ENCODE assay signal across 23 cellular contexts in genomic region chr10:132586731-132587130, GRCh38. TPM values are rescaled to one million over a fixed set of nuclear protein-coding genes. Genes with fewer than 3 reads are reported as not detected.
A peak's percentile ranks its signal among the peaks of the same experiment; 100 is the strongest.
DNase-seq lines count a peak whose midpoint lies in the region; ATAC-seq and TF ChIP-seq lines count a peak whose summit lies in the region.
"Had no signal": no experiment of that assay in that cellular context is flagged by ENCODE, and none has a peak within 500 bp of the region (broad histone marks: within the 10 kb centered on the region; RNA-seq: fewer than 3 reads in every experiment).

No MANE protein-coding gene starts in this region.

- H3K27me3 ChIP-seq in thoracic aorta (replicated peaks; ENCODE audit: insufficient read depth) (no peaks in the 10 kb centered on the region), SK-N-SH (ENCODE audit: insufficient read depth) (no peaks in the 10 kb centered on the region)
- H3K27me3 ChIP-seq: SJCRH30, tibial nerve had no signal

- peaks cover 3% of the 10 kb centered on the region for H3F3A ChIP-seq in SK-N-SH (replicated peaks; ENCODE audit: insufficient read depth)

- H3K4me2 ChIP-seq in SK-N-SH: no peak overlapping the region

- no peaks in the 10 kb centered on the region for H3K9me2 ChIP-seq in SK-N-SH

- DNase-seq in activated naive CD4-positive, alpha-beta T cell treated with Interleukin-2 at 50 U/mL for 16 hours: no peak
- DNase-seq in coronary artery (ENCODE audit: low spot score) (no peak), thoracic aorta (ENCODE audit: low spot score) (no peak), NCI-H1436 treated with DMSO at 0.1 percent for 48 hours (lab: John Stamatoyannopoulos, UW) (no peak), SK-N-SH (no peak)
- DNase-seq in natural killer cell treated with Interleukin-12 subunit alpha and Interleukin-12 subunit beta and Interleukin-15 and Interleukin-18, amount 100 ng/mL, for 72 hours (ENCODE audit: low spot score): no peak
- no peak for DNase-seq in effector CD8-positive, alpha-beta T cell (lab: John Stamatoyannopoulos, UW)
- DNase-seq: activated CD4-positive, alpha-beta T cell treated with anti-CD3 and anti-CD28 coated beads for 4 hours; activated T-cell treated with anti-CD3 and anti-CD28 coated beads, Interleukin-2, amount 50 U/mL, for 48 hours; effector CD4-positive, alpha-beta T cell; foreskin melanocyte; kidney glomerular epithelial cell; NCI-H1105 treated with DMSO at 0.1 percent for 48 hours; NCI-H446 treated with DMSO at 0.1 percent for 48 hours; NK-92 treated with Interleukin-12 subunit alpha and Interleukin-12 subunit beta, amount 100 ng/mL, for 24 hours; SJCRH30; stimulated activated CD4-positive, alpha-beta T cell treated with anti-CD3 and anti-CD28 coated beads, Interleukin-4, amount 100 ng/mL, for 1 hour; stimulated activated naive CD8-positive, alpha-beta T cell treated with anti-CD3 and anti-CD28 coated beads, Interleukin-15, Interleukin-2, amounts not matched to agents 100 U/mL and 50 U/mL, for 24 hours had no signal

- H3K4me3 ChIP-seq in coronary artery (peak overlapping the region; percentile 42), thoracic aorta (no peak overlapping the region), SK-N-SH (ENCODE audit: low read depth in 2 of 2, low read length in 1 of 2) (no peak overlapping the region)
- H3K4me3 ChIP-seq: SJCRH30, tibial nerve had no signal

- 95% methylated on average over 22 of the region's 22 CpGs for WGBS in SK-N-SH (ENCODE audit: low lambda C conversion rate)

- H3K9me3 Mint-ChIP-seq in activated naive CD4-positive, alpha-beta T cell treated with anti-CD3 and anti-CD28 coated beads, Interleukin-2, amount 50 U/mL, for 24 hours: no peaks in the 10 kb centered on the region
- no peaks in the 10 kb centered on the region for H3K9me3 Mint-ChIP-seq in natural killer cell treated with Interleukin-12 subunit alpha and Interleukin-12 subunit beta and Interleukin-15 and Interleukin-18, amount 100 ng/mL, for 72 hours
- H3K9me3 Mint-ChIP-seq: activated naive CD4-positive, alpha-beta T cell treated with anti-CD3 and anti-CD28 coated beads, Interleukin-2, amount 50 U/mL, for 72 hours; central memory CD8-positive, alpha-beta T cell had no signal

- H3K9ac ChIP-seq in SK-N-SH: no peak overlapping the region

- CTCF ChIA-PET in SK-N-SH (lab: Yijun Ruan, JAX): interaction anchor here (1.0 kb wide), 1 partner anchor 8 kb away, joined by 3 read pairs; no protein-coding TSS in a partner anchor

- H3K4me1 Mint-ChIP-seq in activated naive CD4-positive, alpha-beta T cell treated with anti-CD3 and anti-CD28 coated beads, Interleukin-2, amount 50 U/mL, for 24 hours: peaks cover 61% of the 10 kb centered on the region
- H3K4me1 Mint-ChIP-seq in natural killer cell treated with Interleukin-12 subunit alpha and Interleukin-12 subunit beta and Interleukin-15 and Interleukin-18, amount 100 ng/mL, for 72 hours (ENCODE audit: low read depth in 2 of 2): peaks cover 60 to 63% of the 10 kb centered on the region in 2 donors

- H3K4me3 Mint-ChIP-seq in activated naive CD4-positive, alpha-beta T cell treated with anti-CD3 and anti-CD28 coated beads, Interleukin-2, amount 50 U/mL, for 24 hours: no peak overlapping the region
- peak overlapping the region; percentile 56 for H3K4me3 Mint-ChIP-seq in natural killer cell treated with Interleukin-12 subunit alpha and Interleukin-12 subunit beta and Interleukin-15 and Interleukin-18, amount 100 ng/mL, for 72 hours
- H3K4me3 Mint-ChIP-seq: central memory CD8-positive, alpha-beta T cell; mesothelial cell of epicardium had no signal

- peaks cover 57% of the 10 kb centered on the region for H3K79me2 ChIP-seq in SK-N-SH (ENCODE audit: insufficient read depth)

- H3K9me3 ChIP-seq in thoracic aorta (no peaks in the 10 kb centered on the region), SK-N-SH (no peaks in the 10 kb centered on the region)
- H3K9me3 ChIP-seq: SJCRH30, tibial nerve had no signal

- TF ChIP-seq EP300 in SK-N-SH (IDR thresholded peaks at IDR 0.05; ENCODE audit: borderline replicate concordance in 1 of 2, low read depth in 1 of 2, low read length in 1 of 2): no peak

- H3K27me3 Mint-ChIP-seq in activated naive CD4-positive, alpha-beta T cell treated with anti-CD3 and anti-CD28 coated beads, Interleukin-2, amount 50 U/mL, for 24 hours: no peaks in the 10 kb centered on the region
- peaks cover 0 to under 1% of the 10 kb centered on the region in 2 donors for H3K27me3 Mint-ChIP-seq in natural killer cell treated with Interleukin-12 subunit alpha and Interleukin-12 subunit beta and Interleukin-15 and Interleukin-18, amount 100 ng/mL, for 72 hours
- H3K27me3 Mint-ChIP-seq: central memory CD8-positive, alpha-beta T cell had no signal

- peak overlapping the region; percentile 85 for H3K27ac Mint-ChIP-seq in activated naive CD4-positive, alpha-beta T cell treated with anti-CD3 and anti-CD28 coated beads, Interleukin-2, amount 50 U/mL, for 24 hours
- H3K27ac Mint-ChIP-seq in natural killer cell treated with Interleukin-12 subunit alpha and Interleukin-12 subunit beta and Interleukin-15 and Interleukin-18, amount 100 ng/mL, for 72 hours: peak overlapping the region; percentile 82 to 91
- H3K27ac Mint-ChIP-seq: activated naive CD4-positive, alpha-beta T cell treated with anti-CD3 and anti-CD28 coated beads, Interleukin-2, amount 50 U/mL, for 72 hours had no signal

- no peak for ATAC-seq in natural killer cell treated with Interleukin-12 subunit alpha and Interleukin-12 subunit beta and Interleukin-15 and Interleukin-18, amount 100 ng/mL, for 72 hours
- ATAC-seq in thoracic aorta (ENCODE audit: insufficient number of reproducible peaks, low FRiP score, low read depth): no peak
- ATAC-seq: activated naive CD4-positive, alpha-beta T cell treated with anti-CD3 and anti-CD28 coated beads, Interleukin-2, amount 50 U/mL, for 72 hours; stimulated activated naive CD8-positive, alpha-beta T cell treated with anti-CD3 and anti-CD28 coated beads, Interleukin-15, Interleukin-2, amounts not matched to agents 100 U/mL and 50 U/mL, for 24 hours had no signal

- TF ChIP-seq RAD21 in SK-N-SH (IDR thresholded peaks at IDR 0.05; ENCODE audit: low read length): no peak

- peaks cover 4% of the 10 kb centered on the region for H3K36me3 Mint-ChIP-seq in activated naive CD4-positive, alpha-beta T cell treated with anti-CD3 and anti-CD28 coated beads, Interleukin-2, amount 50 U/mL, for 24 hours
- no peaks in the 10 kb centered on the region for H3K36me3 Mint-ChIP-seq in natural killer cell treated with Interleukin-12 subunit alpha and Interleukin-12 subunit beta and Interleukin-15 and Interleukin-18, amount 100 ng/mL, for 72 hours
- H3K36me3 Mint-ChIP-seq: activated naive CD4-positive, alpha-beta T cell treated with anti-CD3 and anti-CD28 coated beads, Interleukin-2, amount 50 U/mL, for 72 hours had no signal

- H3K27ac ChIP-seq in coronary artery (peak overlapping the region; percentile 78 to 83), thoracic aorta (peak overlapping the region; percentile 19 to 88), SK-N-SH (ENCODE audit: low read depth in 2 of 2, low read length in 1 of 2) (no peak overlapping the region)
- H3K27ac ChIP-seq: SJCRH30, tibial nerve had no signal

- TF ChIP-seq CTCF in coronary artery (IDR thresholded peaks at IDR 0.05) (no peak), thoracic aorta (IDR thresholded peaks at IDR 0.05) (no peak), SK-N-SH (IDR thresholded peaks at IDR 0.05) (no peak)

- H3K4me1 ChIP-seq in thoracic aorta (ENCODE audit: control insufficient read depth in 1 of 2, low read depth in 2 of 2) (peaks cover 50 to 88% of the 10 kb centered on the region in 2 donors), SK-N-SH (ENCODE audit: control insufficient read depth in 1 of 2, insufficient read depth in 2 of 2, low read depth in 1 of 2, low read length in 1 of 2) (peaks cover 5 to 11% of the 10 kb centered on the region in 2 experiments; a peak in 1 of 4 replicates)
- H3K4me1 ChIP-seq: SJCRH30 had no signal

- peaks cover 10% of the 10 kb centered on the region; the same call in 1 of the 2 replicates for H4K20me1 ChIP-seq in SK-N-SH (ENCODE audit: insufficient read depth)

- H3K36me3 ChIP-seq in thoracic aorta (no peaks in the 10 kb centered on the region), SK-N-SH (replicated peaks in 1 of 2; ENCODE audit: control insufficient read depth in 1 of 2, insufficient read depth in 2 of 2, low read length in 1 of 2) (no peaks in the 10 kb centered on the region)
- H3K36me3 ChIP-seq: SJCRH30, tibial nerve had no signal

- POLR2A ChIA-PET in SK-N-SH (lab: Yijun Ruan, JAX): no interaction called here

- no peak overlapping the region for H2AFZ ChIP-seq in SK-N-SH (ENCODE audit: low read depth)

TF ChIP-seq in SK-N-SH, 30 proteins besides CTCF, POLR2A, EP300 and RAD21 (continues in another document):
- TF ChIP-seq SIN3A (IDR thresholded peaks at IDR 0.05; ENCODE audit: borderline replicate concordance, low read depth, low read length) (no peak), ZBTB33 (IDR thresholded peaks at IDR 0.05; ENCODE audit: borderline replicate concordance, low read depth) (no peak), GATA2 (CRISPR knock-in tag; IDR thresholded peaks at IDR 0.05) (no peak), FOXM1 (IDR thresholded peaks at IDR 0.05; ENCODE audit: low read depth) (no peak), RXRA (IDR thresholded peaks at IDR 0.05; ENCODE audit: borderline replicate concordance, low read depth) (no peak)

RNA-seq across cellular contexts. Expression of gene INPP5A, which starts 49.1 kb away (rescaled TPM):
- total RNA-seq in natural killer cell treated with Interleukin-12 subunit alpha and Interleukin-12 subunit beta and Interleukin-15 and Interleukin-18, amount 100 ng/mL, for 72 hours: 10 to 100 TPM; 14.8 to 18.6 TPM
- total RNA-seq in thoracic aorta: 100 to 1,000 TPM; 120 to 142 TPM
- polyA plus RNA-seq in SK-N-SH (2012; rRNA removed): 12.0 and 12.9 TPM in 2 replicates
- 11.2 and 11.8 TPM in 2 replicates for polyA plus RNA-seq in SK-N-SH (2012; cell fraction: cytosol; rRNA removed)
- polyA plus RNA-seq in SK-N-SH (2012; cell fraction: nucleus; rRNA removed): 9.6 and 10.9 TPM in 2 replicates

Comparison
In these comparisons a context has a peak if more than half of its experiments do, and no peak if none do; other contexts are left out.
1. H3K27ac ChIP-seq: peak in coronary artery (2 of 2) and thoracic aorta (2 of 2); none in SK-N-SH (0 of 2).
2. RNA of gene INPP5A, which starts 49.1 kb away (total RNA-seq): 120 to 142 TPM in thoracic aorta; 14.8 to 18.6 TPM in natural killer cell treated with Interleukin-12 subunit alpha and Interleukin-12 subunit beta and Interleukin-15 and Interleukin-18, amount 100 ng/mL, for 72 hours; every median in the first group is over 4 times any median in the second.